1 cellular context compared by ENCODE assay signal in genomic region chr5:442335-443238, GRCh38.
TF ChIP-seq lines count a peak whose summit lies in the region.

EXOC3 (plus strand) TSS chr5:443176; CDS start chr5:446206, 3,030 bp downstream.

TF ChIP-seq in K562, 482 proteins besides CTCF, POLR2A, EP300 and RAD21 (continued from another document and continues in another):
- TF ChIP-seq, protein P1, sequence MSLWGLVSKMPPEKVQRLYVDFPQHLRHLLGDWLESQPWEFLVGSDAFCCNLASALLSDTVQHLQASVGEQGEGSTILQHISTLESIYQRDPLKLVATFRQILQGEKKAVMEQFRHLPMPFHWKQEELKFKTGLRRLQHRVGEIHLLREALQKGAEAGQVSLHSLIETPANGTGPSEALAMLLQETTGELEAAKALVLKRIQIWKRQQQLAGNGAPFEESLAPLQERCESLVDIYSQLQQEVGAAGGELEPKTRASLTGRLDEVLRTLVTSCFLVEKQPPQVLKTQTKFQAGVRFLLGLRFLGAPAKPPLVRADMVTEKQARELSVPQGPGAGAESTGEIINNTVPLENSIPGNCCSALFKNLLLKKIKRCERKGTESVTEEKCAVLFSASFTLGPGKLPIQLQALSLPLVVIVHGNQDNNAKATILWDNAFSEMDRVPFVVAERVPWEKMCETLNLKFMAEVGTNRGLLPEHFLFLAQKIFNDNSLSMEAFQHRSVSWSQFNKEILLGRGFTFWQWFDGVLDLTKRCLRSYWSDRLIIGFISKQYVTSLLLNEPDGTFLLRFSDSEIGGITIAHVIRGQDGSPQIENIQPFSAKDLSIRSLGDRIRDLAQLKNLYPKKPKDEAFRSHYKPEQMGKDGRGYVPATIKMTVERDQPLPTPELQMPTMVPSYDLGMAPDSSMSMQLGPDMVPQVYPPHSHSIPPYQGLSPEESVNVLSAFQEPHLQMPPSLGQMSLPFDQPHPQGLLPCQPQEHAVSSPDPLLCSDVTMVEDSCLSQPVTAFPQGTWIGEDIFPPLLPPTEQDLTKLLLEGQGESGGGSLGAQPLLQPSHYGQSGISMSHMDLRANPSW (CRISPR knock-in tag; IDR thresholded peaks at IDR 0.05): peak; percentile 13; the same call in 1 of the 2 replicates
- TF ChIP-seq SUPT5H (IDR thresholded peaks at IDR 0.05) (peak; percentile 89), CBFB (CRISPR knock-in tag; IDR thresholded peaks at IDR 0.05) (peak; percentile 47; the same call in 1 of the 2 replicates), RBFOX2 (IDR thresholded peaks at IDR 0.05; ENCODE audit: low read depth, low read length) (peak; percentile 93), SOX6 (IDR thresholded peaks at IDR 0.05) (peak; percentile 44; the same call in 1 of the 2 replicates), TSC22D4 (tag; IDR thresholded peaks at IDR 0.05) (no peak), CREB5 (CRISPR knock-in tag; IDR thresholded peaks at IDR 0.05) (no peak), SIN3A (IDR thresholded peaks at IDR 0.05; ENCODE audit: borderline replicate concordance in 2 of 2, control insufficient read depth in 1 of 2, low read depth in 2 of 2, low read length in 2 of 2) (peak; percentile 35 to 58; a peak in 1 of 4 replicates), YY1 (IDR thresholded peaks at IDR 0.05; ENCODE audit: borderline replicate concordance in 1 of 3, control insufficient read depth in 1 of 3, extremely low read depth in 1 of 3, insufficient read depth in 3 of 3, insufficient read length in 1 of 3, insufficient replicate concordance in 2 of 3, low read depth in 1 of 3, low read length in 2 of 3) (peak in 2 of 3 experiments; percentile 73 to 87), CC2D1A (IDR thresholded peaks at IDR 0.05) (no peak), NFXL1 (CRISPR knock-in tag; IDR thresholded peaks at IDR 0.05) (0 out of 2 replicates have a peak, but pooled peaks have one; percentile 11), ZNF165 (CRISPR knock-in tag; IDR thresholded peaks at IDR 0.05; ENCODE audit: borderline replicate concordance) (no peak), E2F8 (IDR thresholded peaks at IDR 0.05; ENCODE audit: low read depth, partially characterized antibody) (peak; percentile 89), NFYB (IDR thresholded peaks at IDR 0.05; ENCODE audit: extremely low read depth, insufficient read length) (no peak), CTCFL (IDR thresholded peaks at IDR 0.05; ENCODE audit: borderline replicate concordance, insufficient read depth, low read depth, low read length, poor library complexity, severe bottlenecking) (peak; percentile 12), ZNF780A (CRISPR knock-in tag; IDR thresholded peaks at IDR 0.05) (no peak), AFF1 (IDR thresholded peaks at IDR 0.05; ENCODE audit: low read depth in 1 of 2, partially characterized antibody in 2 of 2) (no peak), HDAC3 (IDR thresholded peaks at IDR 0.05; ENCODE audit: borderline replicate concordance, partially characterized antibody) (no peak), MAX (CRISPR knock-in tag; IDR thresholded peaks at IDR 0.05) (peak; percentile 83), SMARCC2 (IDR thresholded peaks at IDR 0.05; ENCODE audit: low read depth) (no peak), CBFA2T2 (conservative IDR thresholded peaks at IDR 0.05) (no peak), PHF20 (IDR thresholded peaks at IDR 0.05; ENCODE audit: partially characterized antibody) (peak; percentile 89), HDAC2 (IDR thresholded peaks at IDR 0.05) (peak; percentile 24; the same call in 1 of the 2 replicates), MTA2 (IDR thresholded peaks at IDR 0.05; ENCODE audit: low read depth) (no peak), SMAD1 (IDR thresholded peaks at IDR 0.05; ENCODE audit: low read depth, low read length, partially characterized antibody) (peak; percentile 49), GABPB1 (CRISPR knock-in tag; IDR thresholded peaks at IDR 0.05) (peak; percentile 95), JUN (IDR thresholded peaks at IDR 0.05; ENCODE audit: borderline replicate concordance, low read depth, low read length) (no peak), JUN (CRISPR knock-in tag; IDR thresholded peaks at IDR 0.05; ENCODE audit: borderline replicate concordance) (peak; percentile 83; the same call in 1 of the 2 replicates), SAP30 (IDR thresholded peaks at IDR 0.05; ENCODE audit: borderline replicate concordance, insufficient read depth, low read depth, low read length, poor library complexity, severe bottlenecking) (peak; percentile 74), KLF1 (tag; IDR thresholded peaks at IDR 0.05) (0 out of 2 replicates have a peak, but pooled peaks have one; percentile 47), POLR2H (tag; IDR thresholded peaks at IDR 0.05; ENCODE audit: low read depth) (no peak), MBD1 (CRISPR knock-in tag; IDR thresholded peaks at IDR 0.05) (no peak), TAF1 (IDR thresholded peaks at IDR 0.05; ENCODE audit: control insufficient read depth, extremely low read depth, insufficient read depth, low read length, severe bottlenecking) (peak; percentile 60), ZNF583 (CRISPR knock-in tag; IDR thresholded peaks at IDR 0.05) (peak; percentile 28), ARID2 (IDR thresholded peaks at IDR 0.05) (no peak), DMBX1 (CRISPR knock-in tag; IDR thresholded peaks at IDR 0.05; ENCODE audit: borderline replicate concordance) (no peak), ZC3H4 (CRISPR knock-in tag; IDR thresholded peaks at IDR 0.05; ENCODE audit: borderline replicate concordance) (no peak), SPI1 (IDR thresholded peaks at IDR 0.05; ENCODE audit: borderline replicate concordance, low read depth, low read length) (peak; percentile 63), U2AF2 (optimal IDR thresholded peaks at IDR 0.05; ENCODE audit: low read depth, low read length) (no peak), ARHGAP35 (IDR thresholded peaks at IDR 0.05; ENCODE audit: partially characterized antibody) (no peak), GABPA (tag; conservative IDR thresholded peaks at IDR 0.05; ENCODE audit: low read depth) (peak; percentile 98), ZNF3 (CRISPR knock-in tag; IDR thresholded peaks at IDR 0.05) (no peak), MTF1 (CRISPR knock-in tag; IDR thresholded peaks at IDR 0.05; ENCODE audit: borderline replicate concordance) (no peak), CTBP1 (IDR thresholded peaks at IDR 0.05; ENCODE audit: borderline replicate concordance) (no peak; the same call in 1 of the 2 replicates), CHD2 (IDR thresholded peaks at IDR 0.05; ENCODE audit: low read depth, low read length) (no peak), ZFX (CRISPR knock-in tag; IDR thresholded peaks at IDR 0.05) (peak; percentile 76), ZNF184 (CRISPR knock-in tag; IDR thresholded peaks at IDR 0.05) (no peak)
- TF ChIP-seq, protein P2, sequence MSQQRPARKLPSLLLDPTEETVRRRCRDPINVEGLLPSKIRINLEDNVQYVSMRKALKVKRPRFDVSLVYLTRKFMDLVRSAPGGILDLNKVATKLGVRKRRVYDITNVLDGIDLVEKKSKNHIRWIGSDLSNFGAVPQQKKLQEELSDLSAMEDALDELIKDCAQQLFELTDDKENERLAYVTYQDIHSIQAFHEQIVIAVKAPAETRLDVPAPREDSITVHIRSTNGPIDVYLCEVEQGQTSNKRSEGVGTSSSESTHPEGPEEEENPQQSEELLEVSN (IDR thresholded peaks at IDR 0.05; ENCODE audit: borderline replicate concordance in 1 of 2, extremely low read depth in 1 of 2, insufficient read depth in 1 of 2, insufficient read length in 1 of 2, low read depth in 1 of 2, low read length in 1 of 2, poor library complexity in 1 of 2, severe bottlenecking in 1 of 2): peak; percentile 87 to 92
- TF ChIP-seq, protein P3, sequence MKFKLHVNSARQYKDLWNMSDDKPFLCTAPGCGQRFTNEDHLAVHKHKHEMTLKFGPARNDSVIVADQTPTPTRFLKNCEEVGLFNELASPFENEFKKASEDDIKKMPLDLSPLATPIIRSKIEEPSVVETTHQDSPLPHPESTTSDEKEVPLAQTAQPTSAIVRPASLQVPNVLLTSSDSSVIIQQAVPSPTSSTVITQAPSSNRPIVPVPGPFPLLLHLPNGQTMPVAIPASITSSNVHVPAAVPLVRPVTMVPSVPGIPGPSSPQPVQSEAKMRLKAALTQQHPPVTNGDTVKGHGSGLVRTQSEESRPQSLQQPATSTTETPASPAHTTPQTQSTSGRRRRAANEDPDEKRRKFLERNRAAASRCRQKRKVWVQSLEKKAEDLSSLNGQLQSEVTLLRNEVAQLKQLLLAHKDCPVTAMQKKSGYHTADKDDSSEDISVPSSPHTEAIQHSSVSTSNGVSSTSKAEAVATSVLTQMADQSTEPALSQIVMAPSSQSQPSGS (CRISPR knock-in tag; IDR thresholded peaks at IDR 0.05): peak; percentile 22; the same call in 1 of the 2 replicates
